ENCODE assay signal across 13 cellular contexts in the genomic region with DNA sequence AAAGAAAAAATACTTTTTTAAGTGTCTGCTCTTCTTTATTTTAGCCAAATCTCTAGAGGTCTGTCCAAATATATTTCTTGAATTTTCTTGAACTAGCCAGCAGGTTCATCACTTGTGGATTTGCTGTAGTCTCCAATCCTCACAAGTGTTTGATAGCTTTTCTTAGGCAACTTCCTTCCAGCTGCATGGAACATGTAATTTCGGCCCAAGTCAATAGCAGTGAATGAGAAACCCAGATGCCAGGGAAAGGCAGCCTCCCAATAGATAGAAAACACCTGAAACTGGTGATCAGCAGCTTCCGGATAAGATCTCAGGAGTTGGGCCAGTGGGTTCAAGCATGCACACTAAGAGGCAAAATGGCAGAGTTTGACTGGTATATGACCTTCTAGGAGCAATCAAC. TPM values are rescaled to one million over a fixed set of nuclear protein-coding genes. Genes with fewer than 3 reads are reported as not detected.
DNase-seq lines count a peak whose midpoint lies in the region; ATAC-seq and TF ChIP-seq lines count a peak whose summit lies in the region.
"Had no signal": no experiment of that assay in that cellular context is flagged by ENCODE, and none has a peak within 500 bp of the region (broad histone marks: within the 10 kb centered on the region; RNA-seq: fewer than 3 reads in every experiment).

No MANE protein-coding gene starts in this region.

- CTCF ChIA-PET in CD4-positive, alpha-beta T cell (lab: Charles Lee) = interaction anchor here (0.8 kb wide), 1 partner anchor 18 kb away, joined by 3 read pairs; no protein-coding TSS in a partner anchor

- no peaks in the 10 kb centered on the region for H3K27me3 Mint-ChIP-seq in CD4-positive, alpha-beta T cell
- no peaks in the 10 kb centered on the region for H3K27me3 Mint-ChIP-seq in T-helper 17 cell
- H3K27me3 Mint-ChIP-seq in memory B cell = no peaks in the 10 kb centered on the region

- peaks cover 28% of the 10 kb centered on the region for H3K4me1 ChIP-seq in HUES64 (ENCODE audit: insufficient read depth, low read length)

- in situ Hi-C loops in GM13977 (cut with MboI; ENCODE audit: low pct_unique_long_range_greater_than_20kb, low sequenced_read_pairs, unreplicated experiment) = no loop called here

- peaks cover 5% of the 10 kb centered on the region for H3K36me3 Mint-ChIP-seq in CD4-positive, alpha-beta T cell (ENCODE audit: low read depth)
- H3K36me3 Mint-ChIP-seq in T-helper 17 cell (ENCODE audit: low read depth) (no peaks in the 10 kb centered on the region), memory B cell (peaks cover 2% of the 10 kb centered on the region)

- H3K27ac Mint-ChIP-seq in CD4-positive, alpha-beta T cell = peak overlapping the region; percentile 84
- H3K27ac Mint-ChIP-seq in T-helper 17 cell = peak overlapping the region; percentile 94
- peak overlapping the region; percentile 87 for H3K27ac Mint-ChIP-seq in memory B cell

- no peak overlapping the region for H3K9ac ChIP-seq in HUES64 (ENCODE audit: low read depth, low read length)

- POLR2A ChIA-PET in CD4-positive, alpha-beta T cell (lab: Charles Lee) = interaction anchor here (0.6 to 7.1 kb wide), 5 partner anchors 8 to 897 kb away, joined by 3 to 113 read pairs (median 26); a partner anchor contains a TSS

- no peak for DNase-seq in CD4-positive, alpha-beta T cell
- DNase-seq in T-helper 17 cell (no peak), memory B cell (ENCODE audit: low spot score in 2 of 2) (no peak), dedifferentiated amniotic fluid mesenchymal stem cell (ENCODE audit: extremely low spot score) (no peak), NCI-H2171 treated with DMSO at 0.1 percent for 48 hours (lab: John Stamatoyannopoulos, UW) (no peak), GM13977 (ENCODE audit: low spot score) (no peak)
- DNase-seq: NCI-H2171 had no signal

- TF ChIP-seq CTCF in CD4-positive, alpha-beta T cell (IDR thresholded peaks at IDR 0.05) = no peak
- TF ChIP-seq CTCF in GM13977 (IDR thresholded peaks at IDR 0.05; ENCODE audit: extremely low read depth, insufficient read depth, missing control alignments) = no peak

- H3K27me3 ChIP-seq in CD4-positive, alpha-beta T cell (ENCODE audit: control insufficient read depth, insufficient read depth, low read length) = no peaks in the 10 kb centered on the region
- H3K27me3 ChIP-seq in HUES64 (ENCODE audit: insufficient read depth, low read length) = no peaks in the 10 kb centered on the region

- no peaks in the 10 kb centered on the region for H3K9me3 ChIP-seq in CD4-positive, alpha-beta T cell (ENCODE audit: control insufficient read depth, low read length)
- no peaks in the 10 kb centered on the region for H3K9me3 ChIP-seq in HUES64 (ENCODE audit: insufficient read depth, low read depth, low read length)
- peaks cover 2% of the 10 kb centered on the region for H3K9me3 ChIP-seq in T-helper 17 cell (ENCODE audit: control insufficient read depth, low read length, poor library complexity, severe bottlenecking)
- H3K9me3 ChIP-seq: HAP-1 had no signal

- no peak overlapping the region for H3K27ac ChIP-seq in CD4-positive, alpha-beta T cell (ENCODE audit: low read depth, low read length)
- peak overlapping the region; percentile 75; the same call in 1 of the 2 replicates for H3K27ac ChIP-seq in HUES64 (ENCODE audit: low read depth, low read length)

- H3K4me3 ChIP-seq in HUES64 (ENCODE audit: low read length) = no peak overlapping the region
- H3K4me3 ChIP-seq: HAP-1 had no signal

- H3K36me3 ChIP-seq in HUES64 (ENCODE audit: insufficient read depth, low read length) = no peaks in the 10 kb centered on the region
- H3K36me3 ChIP-seq: HAP-1 had no signal

- peaks cover 6% of the 10 kb centered on the region for H3K9me3 Mint-ChIP-seq in CD4-positive, alpha-beta T cell
- H3K9me3 Mint-ChIP-seq in memory B cell = peaks cover 3% of the 10 kb centered on the region

- intact Hi-C loops in CD4-positive, alpha-beta T cell (cut with DNase I, micrococcal nuclease) = loop anchor here in 1 of 2 experiments (5.0 kb wide), 1 partner anchor 762 kb away; no protein-coding TSS in a partner anchor

- peak overlapping the region; percentile 83 for H3K4me3 Mint-ChIP-seq in CD4-positive, alpha-beta T cell
- no peak overlapping the region for H3K4me3 Mint-ChIP-seq in T-helper 17 cell
- no peak overlapping the region for H3K4me3 Mint-ChIP-seq in memory B cell
- H3K4me3 Mint-ChIP-seq: neural crest cell had no signal

- no peak for ATAC-seq in CD4-positive, alpha-beta T cell (ENCODE audit: poor library complexity)
- ATAC-seq in T-helper 17 cell (no peak), memory B cell (ENCODE audit: low read depth) (no peak), GM19463 (IDR thresholded peaks at IDR 0.05; ENCODE audit: unreplicated experiment) (no peak)

- H3K4me1 Mint-ChIP-seq in CD4-positive, alpha-beta T cell (ENCODE audit: low read depth) = peaks cover 43% of the 10 kb centered on the region
- H3K4me1 Mint-ChIP-seq in T-helper 17 cell (peaks cover 24% of the 10 kb centered on the region), memory B cell (peaks cover 62% of the 10 kb centered on the region)
- H3K4me1 Mint-ChIP-seq: neural crest cell had no signal

- 81% methylated on average over 2 of the region's 2 CpGs for WGBS in HUES64

RNA-seq across cellular contexts. Expression of a gene that starts 15.5 kb away (rescaled TPM):
- 10 to 100 TPM; 68.4 to 74.6 TPM for total RNA-seq in CD4-positive, alpha-beta T cell
- polyA plus RNA-seq in HUES64 (2013, experiment 1 of 2) = 48.1 TPM
- polyA plus RNA-seq in HUES64 (2013, experiment 2 of 2) = 40.8 TPM
- 10 to 100 TPM; 64.2 to 66.0 TPM for total RNA-seq in T-helper 17 cell

RNA-seq across cellular contexts. Expression of a gene that starts 50.5 kb away (rescaled TPM):
- not detected for total RNA-seq in CD4-positive, alpha-beta T cell
- 4.5 TPM for polyA plus RNA-seq in HUES64 (2013, experiment 1 of 2)
- 4.2 TPM for polyA plus RNA-seq in HUES64 (2013, experiment 2 of 2)
- not detected for total RNA-seq in T-helper 17 cell
- total RNA-seq: activated naive CD4-positive, alpha-beta T cell treated with anti-CD3 and anti-CD28 coated beads, Interleukin-2, amount 50 U/mL, for 72 hours had no signal
- polyA plus RNA-seq: keratinocyte had no signal
